8 cellular contexts compared by ENCODE assay signal in the genomic region with DNA sequence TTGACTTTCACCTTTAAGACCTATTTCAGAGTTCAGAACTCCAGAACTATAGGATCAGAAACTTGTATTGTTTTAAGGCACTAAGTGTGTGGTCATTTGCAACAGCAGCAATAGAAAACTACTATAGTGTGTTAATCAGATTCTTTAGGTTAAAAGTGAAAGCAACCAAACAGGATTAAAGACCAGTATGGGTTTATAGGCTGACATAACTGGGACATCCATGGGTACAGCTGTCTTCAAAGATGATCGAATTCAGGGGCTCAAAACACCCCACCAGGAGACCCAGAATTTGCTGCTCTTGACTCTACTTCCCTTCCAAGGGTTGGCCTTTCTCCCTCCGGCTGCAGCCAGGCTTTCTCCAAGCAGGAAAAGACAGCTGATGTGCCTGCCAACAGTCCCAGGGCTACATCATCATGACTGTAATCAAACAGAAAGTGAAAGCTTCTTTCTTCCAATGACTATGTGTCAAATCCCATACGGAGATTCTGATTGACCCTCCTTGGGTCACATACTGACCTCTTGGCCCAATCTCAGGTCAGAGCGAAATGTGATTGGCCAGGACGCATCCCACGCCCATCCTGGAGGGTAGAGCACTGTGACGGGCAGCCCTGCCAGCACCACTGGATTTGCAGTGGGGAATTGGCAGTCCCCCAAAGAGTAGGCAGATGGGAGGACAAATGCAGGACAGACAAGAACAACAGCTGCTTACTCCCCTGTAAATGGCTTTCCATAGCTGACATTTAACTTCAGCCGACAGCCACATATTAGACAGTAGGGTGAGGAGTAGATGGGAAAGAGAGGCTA. TPM values are rescaled to one million over a fixed set of nuclear protein-coding genes. Genes with fewer than 3 reads are reported as not detected.
A peak's percentile ranks its signal among the peaks of the same experiment; 100 is the strongest.
DNase-seq lines count a peak whose midpoint lies in the region; ATAC-seq and TF ChIP-seq lines count a peak whose summit lies in the region.

No MANE protein-coding gene starts in this region.

- H3K9me3 ChIP-seq in SJSA1 (replicated peaks): no peaks in the 10 kb centered on the region
- no peaks in the 10 kb centered on the region for H3K9me3 ChIP-seq in endodermal cell (ENCODE audit: control insufficient read depth, low read length)

- CTCF ChIA-PET in activated naive CD4-positive, alpha-beta T cell treated with anti-CD3 and anti-CD28 coated beads for 36 hours (lab: Charles Lee): interaction anchor here (0.5 to 0.8 kb wide), 2 partner anchors 43 to 80 kb away, joined by 4 read pairs; no protein-coding TSS in a partner anchor

- DNase-seq in activated naive CD4-positive, alpha-beta T cell treated with anti-CD3 and anti-CD28 coated beads for 36 hours: no peak
- no peak for DNase-seq in activated naive CD4-positive, alpha-beta T cell (lab: John Stamatoyannopoulos, UW)
- DNase-seq in SJSA1 (ENCODE audit: low read depth in 1 of 2, low spot score in 2 of 2) (peak; percentile 48 to 66), epithelial cell of esophagus (ENCODE audit: low read depth) (peak; percentile 39), natural killer cell (no peak), endodermal cell (no peak)
- no peak for DNase-seq in activated effector memory CD4-positive, alpha-beta T cell treated with Interleukin-2 at 50 U/mL for 16 hours

- peak overlapping the region; percentile 41 for H3K4me3 Mint-ChIP-seq in activated naive CD4-positive, alpha-beta T cell treated with anti-CD3 and anti-CD28 coated beads for 36 hours
- H3K4me3 Mint-ChIP-seq in natural killer cell (peak overlapping the region; percentile 86), endodermal cell (no peak overlapping the region)

- ATAC-seq in natural killer cell (peak; percentile 55 to 81 (median 68)), GM18520 (IDR thresholded peaks at IDR 0.05; ENCODE audit: unreplicated experiment) (no peak)

- H3K27me3 ChIP-seq in SJSA1 (replicated peaks) (no peaks in the 10 kb centered on the region), endodermal cell (ENCODE audit: control insufficient read depth, insufficient read depth, low read length, poor library complexity, severe bottlenecking) (no peaks in the 10 kb centered on the region)

- peaks cover 23% of the 10 kb centered on the region for H3K4me1 Mint-ChIP-seq in activated naive CD4-positive, alpha-beta T cell treated with anti-CD3 and anti-CD28 coated beads for 36 hours (ENCODE audit: low read depth)
- peaks cover 17 to 18% of the 10 kb centered on the region in 2 donors for H3K4me1 Mint-ChIP-seq in natural killer cell
- no peaks in the 10 kb centered on the region for H3K4me1 Mint-ChIP-seq in endodermal cell

- peak overlapping the region; percentile 16 for H3K4me3 ChIP-seq in SJSA1
- H3K4me3 ChIP-seq in epithelial cell of esophagus (ENCODE audit: low read length): peak overlapping the region; percentile 11
- no peak overlapping the region for H3K4me3 ChIP-seq in endodermal cell (ENCODE audit: low read length)

- no peak overlapping the region for H3K27ac Mint-ChIP-seq in activated naive CD4-positive, alpha-beta T cell treated with anti-CD3 and anti-CD28 coated beads for 36 hours
- H3K27ac Mint-ChIP-seq in natural killer cell (peak overlapping the region; percentile 78 to 87), endodermal cell (no peak overlapping the region)

- intact Hi-C loops in activated naive CD4-positive, alpha-beta T cell treated with anti-CD3 and anti-CD28 coated beads for 36 hours (cut with micrococcal nuclease): no loop called here
- intact Hi-C loops in natural killer cell (cut with micrococcal nuclease): no loop called here

- no peaks in the 10 kb centered on the region for H3K9me3 Mint-ChIP-seq in activated naive CD4-positive, alpha-beta T cell treated with anti-CD3 and anti-CD28 coated beads for 36 hours
- H3K9me3 Mint-ChIP-seq in natural killer cell (no peaks in the 10 kb centered on the region), endodermal cell (peaks cover 2% of the 10 kb centered on the region)

- H3K4me1 ChIP-seq in SJSA1 (replicated peaks) (peaks cover 26% of the 10 kb centered on the region), endodermal cell (ENCODE audit: control insufficient read depth, insufficient read depth, low read length) (no peaks in the 10 kb centered on the region)

- WGBS in endodermal cell (ENCODE audit: insufficient coverage in 1 of 2, insufficient read length in 1 of 2), 2 experiments: 91 to 98% methylated on average over 6 to 8 of the region's 8 CpGs

- H3K27me3 Mint-ChIP-seq in activated naive CD4-positive, alpha-beta T cell treated with anti-CD3 and anti-CD28 coated beads for 36 hours (ENCODE audit: low read depth): no peaks in the 10 kb centered on the region
- H3K27me3 Mint-ChIP-seq in natural killer cell (ENCODE audit: low read depth in 2 of 2) (peaks cover 0 to 2% of the 10 kb centered on the region in 2 donors), endodermal cell (ENCODE audit: insufficient read depth) (no peaks in the 10 kb centered on the region)

- H3K27ac ChIP-seq in SJSA1: peak overlapping the region; percentile 42
- H3K27ac ChIP-seq in endodermal cell (ENCODE audit: low read depth, low read length): no peak overlapping the region

- TF ChIP-seq CTCF in epithelial cell of esophagus (IDR thresholded peaks at IDR 0.05; ENCODE audit: insufficient read depth, low read depth, low read length, missing control alignments): no peak
- no peak for TF ChIP-seq CTCF in natural killer cell (IDR thresholded peaks at IDR 0.05)
- no peak for TF ChIP-seq CTCF in endodermal cell (conservative IDR thresholded peaks at IDR 0.05)

- no peaks in the 10 kb centered on the region for H3K36me3 Mint-ChIP-seq in activated naive CD4-positive, alpha-beta T cell treated with anti-CD3 and anti-CD28 coated beads for 36 hours (ENCODE audit: low read depth)
- H3K36me3 Mint-ChIP-seq in natural killer cell: no peaks in the 10 kb centered on the region
- no peaks in the 10 kb centered on the region for H3K36me3 Mint-ChIP-seq in endodermal cell (ENCODE audit: low read depth)

- no peaks in the 10 kb centered on the region for H3K36me3 ChIP-seq in SJSA1
- no peaks in the 10 kb centered on the region for H3K36me3 ChIP-seq in endodermal cell (ENCODE audit: control insufficient read depth, insufficient read depth, low read length)

- no peak overlapping the region for H3K9ac ChIP-seq in endodermal cell (ENCODE audit: extremely low read depth, low read length, poor library complexity, severe bottlenecking)

RNA-seq across cellular contexts. Expression of gene RNF7, which starts 51.4 kb away (rescaled TPM):
- total RNA-seq in activated naive CD4-positive, alpha-beta T cell treated with anti-CD3 and anti-CD28 coated beads for 36 hours: 10 to 100 TPM; 56.3 to 57.4 TPM
- 135 and 150 TPM in 2 replicates for total RNA-seq in SJSA1 (2014; rRNA removed; shearing (Covaris generic))
- total RNA-seq in natural killer cell (10 to 100 TPM; 65.0 to 75.0 (median 73.4) TPM), endodermal cell (100 to 1,000 TPM; 106 to 111 TPM)
- polyA plus RNA-seq in endodermal cell (2013, experiment 1 of 2): 118 TPM
- 105 TPM for polyA plus RNA-seq in endodermal cell (2013, experiment 2 of 2)

Comparison
In these comparisons a context has a peak if more than half of its experiments do, and no peak if none do; other contexts are left out.
1. DNase-seq: peak in SJSA1 (2 of 2) and epithelial cell of esophagus (single experiment); none in activated naive CD4-positive, alpha-beta T cell treated with anti-CD3 and anti-CD28 coated beads for 36 hours (single experiment), activated naive CD4-positive, alpha-beta T cell (0 of 4), natural killer cell (single experiment), activated effector memory CD4-positive, alpha-beta T cell treated with Interleukin-2 at 50 U/mL for 16 hours (single experiment) and endodermal cell (single experiment).
2. H3K27ac Mint-ChIP-seq: peak in natural killer cell (2 of 2); none in activated naive CD4-positive, alpha-beta T cell treated with anti-CD3 and anti-CD28 coated beads for 36 hours (single experiment) and endodermal cell (single experiment).